8 cellular contexts compared by ENCODE assay signal in genomic region chr3:184315871-184316661, GRCh38. TPM values are rescaled to one million over a fixed set of nuclear protein-coding genes. Genes with fewer than 3 reads are reported as not detected.
DNase-seq lines count a peak whose midpoint lies in the region; ATAC-seq and TF ChIP-seq lines count a peak whose summit lies in the region.

No MANE protein-coding gene starts in this region.

- no peak overlapping the region for H2AFZ ChIP-seq in OCI-LY7 (ENCODE audit: low read length)

- H4K20me1 ChIP-seq in DOHH2 (ENCODE audit: control insufficient read depth, insufficient read depth, low read depth, low read length) (peaks cover 47% of the 10 kb centered on the region), OCI-LY7 (ENCODE audit: insufficient read depth, low read length) (peaks cover 37% of the 10 kb centered on the region)

- peaks cover 5% of the 10 kb centered on the region for H3F3A ChIP-seq in DOHH2 (ENCODE audit: control insufficient read depth, insufficient read depth)

- H3K9me3 Mint-ChIP-seq in neural crest cell = no peaks in the 10 kb centered on the region

- H3K4me1 ChIP-seq in DOHH2 (ENCODE audit: control insufficient read depth, low read length) = peaks cover 30% of the 10 kb centered on the region
- H3K4me1 ChIP-seq in OCI-LY7 (ENCODE audit: insufficient read depth, low read length, poor library complexity, severe bottlenecking) = peaks cover 25% of the 10 kb centered on the region
- H3K4me1 ChIP-seq in duodenal mucosa (ENCODE audit: control insufficient read depth in 1 of 2, insufficient read depth in 2 of 2, low read length in 2 of 2) = peaks cover 38 to 42% of the 10 kb centered on the region in 2 donors

- peak overlapping the region; percentile 77 for H3K4me2 ChIP-seq in DOHH2 (ENCODE audit: low read length)
- peak overlapping the region; percentile 100 for H3K4me2 ChIP-seq in OCI-LY7 (ENCODE audit: low read length)

- CTCF ChIA-PET in OCI-LY7 (lab: Charles Lee; ENCODE audit: unreplicated experiment) = interaction anchor here (0.5 kb wide), 1 partner anchor 10 kb away, joined by 3 read pairs; no protein-coding TSS in a partner anchor

- H3K27me3 ChIP-seq in DOHH2 (ENCODE audit: control insufficient read depth, low read length) = no peaks in the 10 kb centered on the region
- no peaks in the 10 kb centered on the region for H3K27me3 ChIP-seq in duodenal mucosa (ENCODE audit: control insufficient read depth in 1 of 2, insufficient read depth in 2 of 2, low read length in 2 of 2)

- no peaks in the 10 kb centered on the region for H3K27me3 Mint-ChIP-seq in neural crest cell (ENCODE audit: low read depth)

- intact Hi-C loops in OCI-LY7 (cut with micrococcal nuclease; ENCODE audit: unreplicated experiment) = no loop called here

- H3K36me3 ChIP-seq in DOHH2 (ENCODE audit: control insufficient read depth, low read length) = peaks cover 62% of the 10 kb centered on the region
- peaks cover 64% of the 10 kb centered on the region for H3K36me3 ChIP-seq in OCI-LY7 (ENCODE audit: insufficient read depth, low read length)
- peaks cover 11 to 36% of the 10 kb centered on the region in 2 donors for H3K36me3 ChIP-seq in duodenal mucosa (ENCODE audit: control insufficient read depth in 1 of 2, insufficient read depth in 2 of 2, low read length in 2 of 2)

- H3K9me2 ChIP-seq in DOHH2 (replicated peaks; ENCODE audit: control insufficient read depth, low read length) (no peaks in the 10 kb centered on the region), OCI-LY7 (ENCODE audit: insufficient read depth, low read length) (no peaks in the 10 kb centered on the region)

- H3K4me1 Mint-ChIP-seq in neural crest cell = peaks cover 32% of the 10 kb centered on the region

- POLR2A ChIA-PET in OCI-LY7 (lab: Charles Lee) = interaction anchor here (0.5 to 1.4 kb wide), 3 partner anchors 46 to 607 kb away, joined by 3 read pairs; partner anchors contain the start of gene EEF1AKMT4

- H3K4me3 ChIP-seq in DOHH2 (ENCODE audit: low read length) = peak overlapping the region; percentile 79
- peak overlapping the region; percentile 97 for H3K4me3 ChIP-seq in OCI-LY7 (ENCODE audit: low read depth, low read length, poor library complexity, severe bottlenecking)
- peak overlapping the region; percentile 77 to 93 for H3K4me3 ChIP-seq in duodenal mucosa (ENCODE audit: low read depth in 1 of 2, low read length in 2 of 2)

- H3K9ac ChIP-seq in duodenal mucosa (ENCODE audit: low read depth in 1 of 2, low read length in 2 of 2) = peak overlapping the region; percentile 67 to 99

- ATAC-seq in HG03175 (IDR thresholded peaks at IDR 0.05; ENCODE audit: unreplicated experiment) (no peak), HG03460 (IDR thresholded peaks at IDR 0.05; ENCODE audit: unreplicated experiment) (no peak)

- peaks cover 64% of the 10 kb centered on the region for H3K79me2 ChIP-seq in DOHH2 (ENCODE audit: control insufficient read depth, low read length)
- peaks cover 51% of the 10 kb centered on the region for H3K79me2 ChIP-seq in OCI-LY7 (ENCODE audit: insufficient read depth, low read depth, low read length)

- DNase-seq in OCI-LY7 (ENCODE audit: low spot score) (no peak), neural crest cell (ENCODE audit: low read depth, low spot score) (no peak), NCI-H345 (lab: John Stamatoyannopoulos, UW) (no peak), SKM-1 treated with dmso at 0.1 percent for 144 hours (lab: John Stamatoyannopoulos, UW; ENCODE audit: unreplicated experiment) (no peak)

- no peaks in the 10 kb centered on the region for H3K9me3 ChIP-seq in DOHH2 (ENCODE audit: control insufficient read depth, insufficient read depth, low read length)
- H3K9me3 ChIP-seq in OCI-LY7 (ENCODE audit: low read length) = no peaks in the 10 kb centered on the region
- no peaks in the 10 kb centered on the region for H3K9me3 ChIP-seq in duodenal mucosa (ENCODE audit: control insufficient read depth in 1 of 2, low read length in 2 of 2)

- no peak for TF ChIP-seq CTCF in DOHH2 (IDR thresholded peaks at IDR 0.05; ENCODE audit: low read depth, low read length, poor library complexity, severe bottlenecking)
- no peak for TF ChIP-seq CTCF in OCI-LY7 (conservative IDR thresholded peaks at IDR 0.05; ENCODE audit: low read length)
- no peak for TF ChIP-seq CTCF in neural crest cell (conservative IDR thresholded peaks at IDR 0.05)

- H3K27ac Mint-ChIP-seq in neural crest cell (ENCODE audit: unreplicated experiment) = peak overlapping the region; percentile 6

- no TSS peak for BruUV-seq in OCI-LY7 (replicated peaks; lab: Mats Ljungman, UMichigan)

- H3K4me3 Mint-ChIP-seq in neural crest cell = peak overlapping the region; percentile 92

- H3K36me3 Mint-ChIP-seq in neural crest cell (ENCODE audit: low read depth) = peaks cover 19% of the 10 kb centered on the region

- H3K27ac ChIP-seq in DOHH2 (ENCODE audit: low read depth, low read length) (0 out of 2 replicates have a peak overlapping the region, but pooled peaks have one; percentile 43), OCI-LY7 (ENCODE audit: low read depth, low read length, poor library complexity, severe bottlenecking) (peak overlapping the region; percentile 62), duodenal mucosa (ENCODE audit: low read depth, low read length) (peak overlapping the region; percentile 94)

RNA-seq across cellular contexts. Expression of gene EIF4G1, which starts 1.7 kb away (rescaled TPM):
- total RNA-seq in OCI-LY7 (2014; rRNA removed; shearing (Covaris generic)) = 245 and 293 TPM in 2 replicates
- total RNA-seq in OCI-LY7 (2022) (350 and 412 TPM in 2 replicates), neural crest cell (520 and 529 TPM in 2 replicates)

RNA-seq across cellular contexts. Expression of gene PSMD2, which starts 17.0 kb away (rescaled TPM):
- 158 and 205 TPM in 2 replicates for total RNA-seq in OCI-LY7 (2014; rRNA removed; shearing (Covaris generic))
- total RNA-seq in OCI-LY7 (2022) (182 and 219 TPM in 2 replicates), neural crest cell (359 and 378 TPM in 2 replicates)

RNA-seq across cellular contexts. Expression of gene FAM131A, which starts 21.3 kb away (rescaled TPM):
- 3.8 and 5.2 TPM in 2 replicates for total RNA-seq in OCI-LY7 (2014; rRNA removed; shearing (Covaris generic))
- total RNA-seq in OCI-LY7 (2022) (3.7 and 4.2 TPM in 2 replicates), neural crest cell (17.4 and 19.7 TPM in 2 replicates)

RNA-seq across cellular contexts. Expression of gene ECE2, which starts 40.2 kb away (rescaled TPM):
- total RNA-seq in OCI-LY7 (2014; rRNA removed; shearing (Covaris generic)) = not detected in 2 replicates
- total RNA-seq in OCI-LY7 (2022) (not detected in 2 replicates), neural crest cell (not detected in 2 replicates)

RNA-seq across cellular contexts. Expression of gene CLCN2, which starts 45.3 kb away (rescaled TPM):
- total RNA-seq in OCI-LY7 (2014; rRNA removed; shearing (Covaris generic)) = 4.2 and 8.5 TPM in 2 replicates
- 14.2 and 15.0 TPM in 2 replicates for total RNA-seq in OCI-LY7 (2022)
- 23.6 and 27.8 TPM in 2 replicates for total RNA-seq in neural crest cell

Comparison
In these comparisons a context has a peak if more than half of its experiments do, and no peak if none do; other contexts are left out.
1. H3K27ac ChIP-seq: peak in every context shown above with its lines; median percentile 94 in duodenal mucosa; 62 in OCI-LY7; 43 in DOHH2.